Comparison of ENCODE assay signal across 10 cellular contexts in the genomic region with DNA sequence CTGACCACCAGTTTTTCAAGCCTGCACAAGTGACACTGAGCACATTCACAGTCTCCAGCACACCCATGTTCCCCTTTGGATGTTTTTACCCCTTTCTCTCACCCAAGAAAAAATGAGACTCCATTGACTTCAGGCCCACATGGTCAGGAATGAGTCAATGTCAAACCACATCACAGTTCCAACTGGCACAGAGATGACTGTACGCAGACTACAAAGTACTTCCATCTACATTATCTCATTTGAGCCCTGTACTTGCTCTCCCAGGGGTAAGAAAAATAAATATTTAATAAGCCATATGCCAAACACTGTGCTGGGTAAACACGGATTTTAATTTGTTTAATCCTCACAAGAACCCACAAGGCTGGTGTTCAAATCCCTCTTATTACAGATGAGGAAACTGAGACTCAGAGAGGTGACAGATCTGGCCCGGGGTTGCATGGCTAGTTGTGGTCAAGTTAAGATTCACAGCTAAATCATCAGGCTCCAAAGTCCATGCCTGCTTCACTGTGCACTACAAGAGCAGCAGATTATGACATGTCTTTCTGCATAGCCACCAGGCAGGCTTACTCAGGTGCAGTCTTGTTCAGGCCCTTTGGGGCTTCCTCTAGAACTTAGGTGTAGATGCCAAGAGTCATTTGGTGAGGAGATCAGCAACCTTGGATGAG.
DNase-seq lines count a peak whose midpoint lies in the region; ATAC-seq, FAIRE-seq and TF ChIP-seq lines count a peak whose summit lies in the region.
"Had no signal": no experiment of that assay in that cellular context is flagged by ENCODE, and none has a peak within 500 bp of the region (broad histone marks: within the 10 kb centered on the region; RNA-seq: fewer than 3 reads in every experiment).

No MANE protein-coding gene starts in this region.

- peak; percentile 49 for DNase-seq in EL
- peak; percentile 6 for DNase-seq in GM19238 (ENCODE audit: insufficient read length, low spot score)
- DNase-seq in activated T-cell treated with anti-CD3 and anti-CD28 coated beads, Interleukin-2, amount 50 U/mL, for 72 hours: peak; percentile 37 to 46
- DNase-seq in stimulated activated naive CD4-positive, alpha-beta T cell treated with Interleukin-2 at 50 U/mL for 16 hours (lab: John Stamatoyannopoulos, UW): no peak
- no peak for DNase-seq in activated effector memory CD4-positive, alpha-beta T cell treated with Interleukin-2 at 50 U/mL for 16 hours
- no peak for DNase-seq in head of caudate nucleus
- DNase-seq in GM12891 (ENCODE audit: insufficient read length, low spot score): no peak
- DNase-seq: naive thymus-derived CD4-positive, alpha-beta T cell; NCI-H1436 treated with DMSO at 0.1 percent for 48 hours had no signal

- intact Hi-C loops in head of caudate nucleus (cut with DNase I): no loop called here

- peak; percentile 96 for ATAC-seq in HG02981 (IDR thresholded peaks at IDR 0.05; ENCODE audit: unreplicated experiment)
- peak; percentile 92 to 95 for ATAC-seq in activated T-cell treated with anti-CD3 and anti-CD28 coated beads, Interleukin-2, amount 50 U/mL, for 72 hours (replicated peaks in 1 of 2)
- ATAC-seq: naive thymus-derived CD4-positive, alpha-beta T cell had no signal

- TF ChIP-seq POLR2A in GM12891 (IDR thresholded peaks at IDR 0.05; ENCODE audit: low read depth, low read length): no peak

- peaks cover 0 to 1% of the 10 kb centered on the region in 2 donors for H3K9me3 Mint-ChIP-seq in activated T-cell treated with anti-CD3 and anti-CD28 coated beads, Interleukin-2, amount 50 U/mL, for 72 hours

- peaks cover 9% of the 10 kb centered on the region for H3K4me1 Mint-ChIP-seq in activated T-cell treated with anti-CD3 and anti-CD28 coated beads, Interleukin-2, amount 50 U/mL, for 72 hours (ENCODE audit: low read depth)

- H3K4me3 Mint-ChIP-seq in activated T-cell treated with anti-CD3 and anti-CD28 coated beads, Interleukin-2, amount 50 U/mL, for 72 hours: no peak overlapping the region
- H3K4me3 Mint-ChIP-seq: naive thymus-derived CD4-positive, alpha-beta T cell had no signal

- H3K27ac Mint-ChIP-seq in activated T-cell treated with anti-CD3 and anti-CD28 coated beads, Interleukin-2, amount 50 U/mL, for 72 hours: no peak overlapping the region
- H3K27ac Mint-ChIP-seq: naive thymus-derived CD4-positive, alpha-beta T cell had no signal

- FAIRE-seq in GM12891 (lab: Jason Lieb, UNC): no peak

- peaks cover 2 to 7% of the 10 kb centered on the region in 2 donors for H3K36me3 Mint-ChIP-seq in activated T-cell treated with anti-CD3 and anti-CD28 coated beads, Interleukin-2, amount 50 U/mL, for 72 hours (ENCODE audit: insufficient read depth in 2 of 2)
- H3K36me3 Mint-ChIP-seq: naive thymus-derived CD4-positive, alpha-beta T cell had no signal

- peaks cover 36% of the 10 kb centered on the region for H3K27me3 Mint-ChIP-seq in activated T-cell treated with anti-CD3 and anti-CD28 coated beads, Interleukin-2, amount 50 U/mL, for 72 hours (ENCODE audit: low read depth)

TF ChIP-seq in GM12891, 5 proteins besides CTCF, POLR2A, EP300 and RAD21:
- no peak for TF ChIP-seq PAX5 (IDR thresholded peaks at IDR 0.05; ENCODE audit: insufficient read depth, low read length, severe bottlenecking)
- TF ChIP-seq POU2F2 (IDR thresholded peaks at IDR 0.05; ENCODE audit: low read depth, low read length): no peak
- no peak for TF ChIP-seq TAF1 (IDR thresholded peaks at IDR 0.05; ENCODE audit: low read depth, low read length)
- TF ChIP-seq POLR2AphosphoS5 (IDR thresholded peaks at IDR 0.05; ENCODE audit: low read depth, low read length): no peak
- no peak for TF ChIP-seq SPI1 (IDR thresholded peaks at IDR 0.05; ENCODE audit: low read depth, low read length)

Comparison
In these comparisons a context has a peak if more than half of its experiments do, and no peak if none do; other contexts are left out.
1. DNase-seq: peak in EL (single experiment), GM19238 (single experiment) and activated T-cell treated with anti-CD3 and anti-CD28 coated beads, Interleukin-2, amount 50 U/mL, for 72 hours (2 of 2); none in stimulated activated naive CD4-positive, alpha-beta T cell treated with Interleukin-2 at 50 U/mL for 16 hours (single experiment), activated effector memory CD4-positive, alpha-beta T cell treated with Interleukin-2 at 50 U/mL for 16 hours (single experiment), head of caudate nucleus (0 of 42) and GM12891 (single experiment).